13 cellular contexts compared by ENCODE assay signal in genomic region chr9:127035948-127036347, GRCh38.
DNase-seq lines count a peak whose midpoint lies in the region; ATAC-seq and TF ChIP-seq lines count a peak whose summit lies in the region.
"Had no signal": no experiment of that assay in that cellular context is flagged by ENCODE, and none has a peak within 500 bp of the region (broad histone marks: within the 10 kb centered on the region; RNA-seq: fewer than 3 reads in every experiment).

No MANE protein-coding gene starts in this region.

- H3K9me3 ChIP-seq in sigmoid colon: no peaks in the 10 kb centered on the region
- H3K9me3 ChIP-seq: A549, testis had no signal

- no peaks in the 10 kb centered on the region for H3K36me3 ChIP-seq in sigmoid colon

- H3K4me3 ChIP-seq in sigmoid colon: no peak overlapping the region
- H3K4me3 ChIP-seq: A549, testis had no signal

- peak; percentile 57 for DNase-seq in AG20443 (ENCODE audit: low spot score)
- peak; percentile 75 for DNase-seq in dermis blood vessel endothelial cell
- peak; percentile 34 for DNase-seq in inferior parietal cortex (ENCODE audit: extremely low spot score)
- peak; percentile 83 for DNase-seq in sigmoid colon
- DNase-seq in activated naive CD4-positive, alpha-beta T cell treated with anti-CD3 and anti-CD28 coated beads, Interleukin-2, amount 50 U/mL, for 16 hours: no peak
- DNase-seq in activated T-helper 2 cell treated with anti-CD3 and anti-CD28 coated beads, Interferon-gamma antibody, Interleukin-2, Interleukin-4, amounts not matched to agents 10 μg/mL and 5 μg/mL and 100 μg/mL, durations not matched to agents 14 hours and 24 hours and 36 hours (ENCODE audit: low spot score): no peak
- no peak for DNase-seq in RPMI8226
- DNase-seq: NCI-H146, OCI-M1, T1000 had no signal

- H3K36me3 Mint-ChIP-seq in activated T-helper 2 cell treated with anti-CD3 and anti-CD28 coated beads, Interferon-gamma antibody, Interleukin-2, Interleukin-4, amounts not matched to agents 10 μg/mL and 5 μg/mL and 100 μg/mL, durations not matched to agents 14 hours and 24 hours and 36 hours (ENCODE audit: low read depth): no peaks in the 10 kb centered on the region

- H3K9me3 Mint-ChIP-seq in activated T-helper 2 cell treated with anti-CD3 and anti-CD28 coated beads, Interferon-gamma antibody, Interleukin-2, Interleukin-4, amounts not matched to agents 10 μg/mL and 5 μg/mL and 100 μg/mL, durations not matched to agents 14 hours and 24 hours and 36 hours: no peaks in the 10 kb centered on the region

- intact Hi-C loops in sigmoid colon (cut with DNase I): no loop called here
- intact Hi-C loops in activated T-helper 2 cell treated with anti-CD3 and anti-CD28 coated beads, Interferon-gamma antibody, Interleukin-2, Interleukin-4, amounts not matched to agents 10 μg/mL and 5 μg/mL and 100 μg/mL, durations not matched to agents 14 hours and 24 hours and 36 hours (cut with micrococcal nuclease): no loop called here

- no peak for ATAC-seq in GM19328 (IDR thresholded peaks at IDR 0.05; ENCODE audit: unreplicated experiment)
- ATAC-seq: A549 had no signal

- H3K4me1 Mint-ChIP-seq in activated T-helper 2 cell treated with anti-CD3 and anti-CD28 coated beads, Interferon-gamma antibody, Interleukin-2, Interleukin-4, amounts not matched to agents 10 μg/mL and 5 μg/mL and 100 μg/mL, durations not matched to agents 14 hours and 24 hours and 36 hours (ENCODE audit: low read depth): no peaks in the 10 kb centered on the region

- peaks cover 0 to 10% (median 3%) of the 10 kb centered on the region in 4 donors for H3K4me1 ChIP-seq in sigmoid colon
- H3K4me1 ChIP-seq: A549 had no signal

- no peak for TF ChIP-seq CTCF in sigmoid colon (IDR thresholded peaks at IDR 0.05)

- peaks cover 25% of the 10 kb centered on the region for H3K27me3 Mint-ChIP-seq in activated T-helper 2 cell treated with anti-CD3 and anti-CD28 coated beads, Interferon-gamma antibody, Interleukin-2, Interleukin-4, amounts not matched to agents 10 μg/mL and 5 μg/mL and 100 μg/mL, durations not matched to agents 14 hours and 24 hours and 36 hours (ENCODE audit: low read depth)

- 85 to 88% methylated on average over 4 of the region's 4 CpGs for WGBS in sigmoid colon, 2 donors

- TF ChIP-seq POLR2A in sigmoid colon (IDR thresholded peaks at IDR 0.05): no peak

- no peak overlapping the region for H3K27ac Mint-ChIP-seq in activated T-helper 2 cell treated with anti-CD3 and anti-CD28 coated beads, Interferon-gamma antibody, Interleukin-2, Interleukin-4, amounts not matched to agents 10 μg/mL and 5 μg/mL and 100 μg/mL, durations not matched to agents 14 hours and 24 hours and 36 hours

- peak overlapping the region; percentile 34 to 51 (median 45) for H3K27ac ChIP-seq in sigmoid colon
- H3K27ac ChIP-seq: A549 had no signal

- H3K27me3 ChIP-seq in sigmoid colon: no peaks in the 10 kb centered on the region
- H3K27me3 ChIP-seq: testis had no signal

- TF ChIP-seq EP300 in sigmoid colon (IDR thresholded peaks at IDR 0.05): no peak

- H3K4me3 Mint-ChIP-seq in activated T-helper 2 cell treated with anti-CD3 and anti-CD28 coated beads, Interferon-gamma antibody, Interleukin-2, Interleukin-4, amounts not matched to agents 10 μg/mL and 5 μg/mL and 100 μg/mL, durations not matched to agents 14 hours and 24 hours and 36 hours (ENCODE audit: low read depth): no peak overlapping the region

Comparison
In these comparisons a context has a peak if more than half of its experiments do, and no peak if none do; other contexts are left out.
1. DNase-seq: peak in AG20443 (single experiment), dermis blood vessel endothelial cell (single experiment), inferior parietal cortex (single experiment) and sigmoid colon (single experiment); none in activated naive CD4-positive, alpha-beta T cell treated with anti-CD3 and anti-CD28 coated beads, Interleukin-2, amount 50 U/mL, for 16 hours (single experiment), activated T-helper 2 cell treated with anti-CD3 and anti-CD28 coated beads, Interferon-gamma antibody, Interleukin-2, Interleukin-4, amounts not matched to agents 10 μg/mL and 5 μg/mL and 100 μg/mL, durations not matched to agents 14 hours and 24 hours and 36 hours (single experiment) and RPMI8226 (single experiment).